ENCODE assay signal across 25 cellular contexts in the genomic region with DNA sequence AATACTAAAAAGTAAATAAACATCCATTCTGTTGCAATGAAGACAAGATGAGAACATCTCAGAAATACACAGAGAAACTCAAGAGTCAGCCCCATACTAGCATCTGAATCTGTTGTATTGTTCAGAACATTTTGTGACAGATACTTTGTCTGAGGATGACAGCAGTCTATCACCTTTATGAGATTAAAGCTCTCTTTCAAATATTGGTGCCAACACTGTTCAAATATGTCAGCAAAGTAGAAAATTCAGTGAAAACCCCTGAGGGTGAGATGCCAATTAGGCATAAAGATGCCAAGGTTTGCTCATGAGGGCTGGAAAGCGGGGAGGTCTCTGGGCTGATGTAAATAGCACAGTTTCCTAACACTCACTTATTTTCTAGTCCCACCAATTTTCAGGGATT.
"Had no signal": no experiment of that assay in that cellular context is flagged by ENCODE, and none has a peak within 500 bp of the region (broad histone marks: within the 10 kb centered on the region; RNA-seq: fewer than 3 reads in every experiment).

No MANE protein-coding gene starts in this region.

- H3K4me3 ChIP-seq: stomach, suprapubic skin, testis, thoracic aorta, thyroid gland, tibial artery, tibial nerve, transverse colon, upper lobe of left lung, upper lobe of right lung, uterus, vagina had no signal

- H3K36me3 ChIP-seq: stomach, suprapubic skin, thoracic aorta, thyroid gland, tibial artery, tibial nerve, transverse colon, upper lobe of left lung, upper lobe of right lung, uterus, vagina had no signal

- DNase-seq: stimulated activated CD4-positive, alpha-beta T cell treated with anti-CD3 and anti-CD28 coated beads, Interleukin-2, amount 100 ng/mL, for 48 hours; stimulated activated CD4-positive, alpha-beta T cell treated with anti-CD3 and anti-CD28 coated beads, Interleukin-4, amount 100 ng/mL, for 1 hour; stimulated activated CD4-positive, alpha-beta T cell treated with anti-CD3 and anti-CD28 coated beads, Interleukin-4, amount 100 ng/mL, for 24 hours; stimulated activated CD4-positive, alpha-beta T cell treated with anti-CD3 and anti-CD28 coated beads, Interleukin-4, amount 100 ng/mL, for 4 hours; stimulated activated CD8-positive, alpha-beta memory T cell treated with anti-CD3 and anti-CD28 coated beads, Interleukin-4, amount 100 ng/mL, for 48 hours; stimulated activated naive B cell treated with anti-CD40 and anti-IgM and Interleukin-4, amounts not matched to agents 10 μg/mL and 1 μg/mL and 100 μg/mL, for 72 hours; stimulated activated naive CD4-positive, alpha-beta T cell; stimulated activated naive CD4-positive, alpha-beta T cell treated with Interleukin-2 at 50 U/mL for 16 hours; stimulated activated naive CD8-positive, alpha-beta T cell treated with anti-CD3 and anti-CD28 coated beads, Interleukin-15, amount 100 ng/mL, for 72 hours; stimulated activated naive CD8-positive, alpha-beta T cell treated with anti-CD3 and anti-CD28 coated beads, Interleukin-15, Interleukin-2, amounts not matched to agents 100 U/mL and 50 U/mL, for 24 hours; stomach; substantia nigra; testis; thyroid gland; tibial artery; transverse colon; trophoblast cell; upper lobe of left lung; upper lobe of right lung; uterus had no signal

- H3K9me3 ChIP-seq: stomach, suprapubic skin, testis, thoracic aorta, thyroid gland, tibial artery, tibial nerve, transverse colon, upper lobe of left lung, upper lobe of right lung, uterus, vagina had no signal

- FAIRE-seq: urothelium cell line had no signal

- H3K27ac ChIP-seq: stomach, suprapubic skin, testis, thoracic aorta, thyroid gland, tibial artery, tibial nerve, transverse colon, upper lobe of left lung, upper lobe of right lung, uterus, vagina had no signal

- H3K27me3 ChIP-seq: stomach, suprapubic skin, testis, thyroid gland, tibial artery, tibial nerve, transverse colon, upper lobe of left lung, upper lobe of right lung, uterus, vagina had no signal
